Comparison of ENCODE assay signal across 8 cellular contexts in the genomic region with DNA sequence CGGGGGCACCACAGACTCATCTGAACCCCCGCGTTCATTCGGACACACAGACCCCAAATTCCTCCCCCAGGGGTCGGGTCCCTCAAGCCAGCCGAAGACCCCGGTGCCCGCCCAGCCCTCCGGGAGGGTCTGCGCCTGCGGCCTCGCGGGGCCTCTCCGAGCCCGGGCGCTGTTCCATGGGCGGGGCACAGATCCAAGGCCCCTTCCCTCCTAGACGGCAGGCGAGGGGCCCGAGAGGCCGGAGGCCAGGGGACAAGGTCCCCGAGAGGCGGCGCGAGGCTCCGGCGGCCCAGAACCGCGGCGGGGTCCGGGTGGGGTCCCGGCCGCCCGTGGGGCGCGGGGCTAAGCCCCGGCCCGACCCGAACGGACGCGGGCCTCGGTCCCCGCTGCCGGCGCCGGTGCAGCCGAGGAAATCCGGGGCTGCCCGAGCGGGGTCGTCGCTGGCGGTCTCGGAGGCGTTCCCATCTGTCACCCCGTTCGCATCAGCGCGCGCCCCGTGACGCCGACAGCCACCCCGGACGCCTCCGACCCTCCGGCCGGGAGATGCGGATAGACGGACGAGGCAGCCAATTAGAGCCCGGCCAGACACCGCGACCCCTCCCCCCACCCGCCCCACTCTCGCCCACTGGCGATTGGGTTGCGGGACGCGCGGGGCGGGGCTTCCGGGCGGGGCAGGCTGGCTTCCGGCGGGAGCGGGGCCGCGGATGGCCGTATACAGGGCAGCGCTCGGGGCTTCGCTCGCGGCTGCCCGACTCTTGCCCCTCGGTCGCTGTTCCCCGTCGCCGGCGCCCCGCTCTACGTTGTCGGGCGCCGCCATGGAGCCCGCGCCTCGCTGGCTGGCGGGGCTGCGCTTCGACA. TPM values are rescaled to one million over a fixed set of nuclear protein-coding genes. Genes with fewer than 3 reads are reported as not detected.
DNase-seq lines count a peak whose midpoint lies in the region; ATAC-seq and TF ChIP-seq lines count a peak whose summit lies in the region.

A gene with protein sequence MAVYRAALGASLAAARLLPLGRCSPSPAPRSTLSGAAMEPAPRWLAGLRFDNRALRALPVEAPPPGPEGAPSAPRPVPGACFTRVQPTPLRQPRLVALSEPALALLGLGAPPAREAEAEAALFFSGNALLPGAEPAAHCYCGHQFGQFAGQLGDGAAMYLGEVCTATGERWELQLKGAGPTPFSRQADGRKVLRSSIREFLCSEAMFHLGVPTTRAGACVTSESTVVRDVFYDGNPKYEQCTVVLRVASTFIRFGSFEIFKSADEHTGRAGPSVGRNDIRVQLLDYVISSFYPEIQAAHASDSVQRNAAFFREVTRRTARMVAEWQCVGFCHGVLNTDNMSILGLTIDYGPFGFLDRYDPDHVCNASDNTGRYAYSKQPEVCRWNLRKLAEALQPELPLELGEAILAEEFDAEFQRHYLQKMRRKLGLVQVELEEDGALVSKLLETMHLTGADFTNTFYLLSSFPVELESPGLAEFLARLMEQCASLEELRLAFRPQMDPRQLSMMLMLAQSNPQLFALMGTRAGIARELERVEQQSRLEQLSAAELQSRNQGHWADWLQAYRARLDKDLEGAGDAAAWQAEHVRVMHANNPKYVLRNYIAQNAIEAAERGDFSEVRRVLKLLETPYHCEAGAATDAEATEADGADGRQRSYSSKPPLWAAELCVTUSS (plus strand): TSS at position 679 of the 858 bp plus-strand sequence. CDS start 26 bp downstream, at position 705.

- H3K4me2 ChIP-seq in neural cell (ENCODE audit: low read length), result peak within 1 kb of the TSS; percentile 94

- H2AFZ ChIP-seq in neural cell (ENCODE audit: low read depth, low read length), result no peak within 1 kb of the TSS

- peaks cover 34% of the 10 kb centered on the region for H3K4me1 Mint-ChIP-seq in stimulated activated naive CD8-positive, alpha-beta T cell treated with anti-CD3 and anti-CD28 coated beads, Interleukin-15, amount 100 ng/mL, for 72 hours

- H3K9me3 Mint-ChIP-seq in stimulated activated naive CD8-positive, alpha-beta T cell treated with anti-CD3 and anti-CD28 coated beads, Interleukin-15, amount 100 ng/mL, for 72 hours, result no peaks in the 10 kb centered on the region

- peak within 1 kb of the TSS; percentile 81 for H3K9ac ChIP-seq in neural cell (ENCODE audit: low read length)

- H3K36me3 ChIP-seq in neural cell (ENCODE audit: insufficient read depth, low read length), result peaks cover 11% of the 10 kb centered on the region

- peak; percentile 71 for ATAC-seq in GM21619 (IDR thresholded peaks at IDR 0.05; ENCODE audit: unreplicated experiment)
- peak; percentile 88 for ATAC-seq in stimulated activated naive CD8-positive, alpha-beta T cell treated with anti-CD3 and anti-CD28 coated beads, Interleukin-15, amount 100 ng/mL, for 72 hours

- H3K27ac ChIP-seq in neural cell (ENCODE audit: low read length), result peak within 1 kb of the TSS; percentile 42

- no peak for TF ChIP-seq CTCF in neural cell (IDR thresholded peaks at IDR 0.05; ENCODE audit: poor library complexity, severe bottlenecking)

- peaks cover 20% of the 10 kb centered on the region for H3K79me2 ChIP-seq in neural cell (replicated peaks; ENCODE audit: insufficient read depth, low read length)

- no peaks in the 10 kb centered on the region for H3K27me3 ChIP-seq in neural cell (ENCODE audit: insufficient read depth, low read depth, low read length)

- DNase-seq in DMS153 treated with DMSO at 0.1 percent for 48 hours (lab: John Stamatoyannopoulos, UW; ENCODE audit: unreplicated experiment) (peak; percentile 55), Kasumi-1 (lab: John Stamatoyannopoulos, UW) (peak; percentile 85 to 91), SHP77 (lab: John Stamatoyannopoulos, UW) (peak; percentile 79 to 91), fibroblast of the conjunctiva (ENCODE audit: low read depth) (peak; percentile 69)
- peak; percentile 96 for DNase-seq in activated effector memory CD4-positive, alpha-beta T cell treated with anti-CD3 and anti-CD28 coated beads, Interleukin-2, amount 50 U/mL, for 16 hours
- DNase-seq in stimulated activated naive CD8-positive, alpha-beta T cell treated with anti-CD3 and anti-CD28 coated beads, Interleukin-15, amount 100 ng/mL, for 72 hours, result peak; percentile 89 to 94

- H3K27ac Mint-ChIP-seq in stimulated activated naive CD8-positive, alpha-beta T cell treated with anti-CD3 and anti-CD28 coated beads, Interleukin-15, amount 100 ng/mL, for 72 hours, result peak within 1 kb of the TSS in 1 of 2 donors; percentile 71

- H3K9me2 ChIP-seq in neural cell (ENCODE audit: insufficient read depth, low read length), result no peaks in the 10 kb centered on the region

- peaks cover 3% of the 10 kb centered on the region for H4K20me1 ChIP-seq in neural cell (ENCODE audit: insufficient read depth)

- TF ChIP-seq EP300 in neural cell (conservative IDR thresholded peaks at IDR 0.05; ENCODE audit: poor library complexity, severe bottlenecking), result no peak

- TF ChIP-seq RAD21 in neural cell (conservative IDR thresholded peaks at IDR 0.05), result peak; percentile 18

- H3K4me3 Mint-ChIP-seq in stimulated activated naive CD8-positive, alpha-beta T cell treated with anti-CD3 and anti-CD28 coated beads, Interleukin-15, amount 100 ng/mL, for 72 hours, result peak within 1 kb of the TSS; percentile 79 to 87

- H3F3A ChIP-seq in neural cell (ENCODE audit: insufficient read depth, low read length, poor library complexity, severe bottlenecking), result no peaks in the 10 kb centered on the region

- H3K9me3 ChIP-seq in neural cell (ENCODE audit: low read length), result no peaks in the 10 kb centered on the region

- H3K4me3 ChIP-seq in neural cell (ENCODE audit: low read length), result peak within 1 kb of the TSS; percentile 86

- H3K27me3 Mint-ChIP-seq in stimulated activated naive CD8-positive, alpha-beta T cell treated with anti-CD3 and anti-CD28 coated beads, Interleukin-15, amount 100 ng/mL, for 72 hours, result no peaks in the 10 kb centered on the region

TF ChIP-seq in neural cell, 6 proteins besides CTCF, POLR2A, EP300 and RAD21:
- no peak for TF ChIP-seq MXI1 (conservative IDR thresholded peaks at IDR 0.05; ENCODE audit: poor library complexity, severe bottlenecking)
- peak; percentile 91 for TF ChIP-seq POLR2AphosphoS5 (IDR thresholded peaks at IDR 0.05)

RNA-seq across cellular contexts. Expression of the gene that starts here (rescaled TPM):
- 42.0 and 54.2 TPM in 2 replicates for polyA plus RNA-seq in neural cell
- polyA minus RNA-seq in neural cell, result 8.5 and 9.7 TPM in 2 replicates

Comparison
In these comparisons a context has a peak if more than half of its experiments do, and no peak if none do; other contexts are left out.
1. Peak in every context shown above with its lines: DNase-seq, ATAC-seq, H3K4me3 ChIP-seq and H3K27ac ChIP-seq.